Comparison of ENCODE assay signal across 1 cellular context in the genomic region with DNA sequence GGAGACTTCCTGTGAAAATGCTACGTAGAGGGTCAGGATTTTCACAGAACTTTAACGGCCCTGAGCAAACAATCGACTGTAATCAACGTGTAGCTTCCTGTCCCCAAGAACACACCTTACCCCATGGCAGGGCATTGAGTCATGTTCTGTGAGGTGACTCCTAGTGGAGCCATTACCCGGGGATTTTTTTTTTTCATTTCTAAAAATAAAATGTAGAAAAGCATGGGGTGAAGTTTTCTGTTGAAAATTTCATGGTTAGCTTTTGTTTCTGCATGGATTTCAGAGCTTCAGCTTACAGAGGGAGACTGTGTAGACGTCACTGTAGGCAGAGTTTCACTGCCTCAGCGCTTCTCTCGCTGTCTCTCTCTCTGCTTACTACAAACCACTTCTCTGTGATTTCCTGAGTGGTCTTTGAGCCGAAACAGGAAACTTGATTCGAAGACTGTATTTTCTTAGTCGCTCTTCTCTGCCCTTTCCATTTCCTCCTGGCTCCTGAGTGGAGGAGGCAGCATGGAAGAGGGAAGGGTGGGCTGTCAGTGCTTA.
TF ChIP-seq lines count a peak whose summit lies in the region.

No MANE protein-coding gene starts in this region.

TF ChIP-seq in SK-N-SH, 30 proteins besides CTCF, POLR2A, EP300 and RAD21 (continued from another document):
- TF ChIP-seq, protein P1, sequence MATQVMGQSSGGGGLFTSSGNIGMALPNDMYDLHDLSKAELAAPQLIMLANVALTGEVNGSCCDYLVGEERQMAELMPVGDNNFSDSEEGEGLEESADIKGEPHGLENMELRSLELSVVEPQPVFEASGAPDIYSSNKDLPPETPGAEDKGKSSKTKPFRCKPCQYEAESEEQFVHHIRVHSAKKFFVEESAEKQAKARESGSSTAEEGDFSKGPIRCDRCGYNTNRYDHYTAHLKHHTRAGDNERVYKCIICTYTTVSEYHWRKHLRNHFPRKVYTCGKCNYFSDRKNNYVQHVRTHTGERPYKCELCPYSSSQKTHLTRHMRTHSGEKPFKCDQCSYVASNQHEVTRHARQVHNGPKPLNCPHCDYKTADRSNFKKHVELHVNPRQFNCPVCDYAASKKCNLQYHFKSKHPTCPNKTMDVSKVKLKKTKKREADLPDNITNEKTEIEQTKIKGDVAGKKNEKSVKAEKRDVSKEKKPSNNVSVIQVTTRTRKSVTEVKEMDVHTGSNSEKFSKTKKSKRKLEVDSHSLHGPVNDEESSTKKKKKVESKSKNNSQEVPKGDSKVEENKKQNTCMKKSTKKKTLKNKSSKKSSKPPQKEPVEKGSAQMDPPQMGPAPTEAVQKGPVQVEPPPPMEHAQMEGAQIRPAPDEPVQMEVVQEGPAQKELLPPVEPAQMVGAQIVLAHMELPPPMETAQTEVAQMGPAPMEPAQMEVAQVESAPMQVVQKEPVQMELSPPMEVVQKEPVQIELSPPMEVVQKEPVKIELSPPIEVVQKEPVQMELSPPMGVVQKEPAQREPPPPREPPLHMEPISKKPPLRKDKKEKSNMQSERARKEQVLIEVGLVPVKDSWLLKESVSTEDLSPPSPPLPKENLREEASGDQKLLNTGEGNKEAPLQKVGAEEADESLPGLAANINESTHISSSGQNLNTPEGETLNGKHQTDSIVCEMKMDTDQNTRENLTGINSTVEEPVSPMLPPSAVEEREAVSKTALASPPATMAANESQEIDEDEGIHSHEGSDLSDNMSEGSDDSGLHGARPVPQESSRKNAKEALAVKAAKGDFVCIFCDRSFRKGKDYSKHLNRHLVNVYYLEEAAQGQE (IDR thresholded peaks at IDR 0.05; ENCODE audit: low read depth, low read length), result no peak
- TF ChIP-seq, protein P2, sequence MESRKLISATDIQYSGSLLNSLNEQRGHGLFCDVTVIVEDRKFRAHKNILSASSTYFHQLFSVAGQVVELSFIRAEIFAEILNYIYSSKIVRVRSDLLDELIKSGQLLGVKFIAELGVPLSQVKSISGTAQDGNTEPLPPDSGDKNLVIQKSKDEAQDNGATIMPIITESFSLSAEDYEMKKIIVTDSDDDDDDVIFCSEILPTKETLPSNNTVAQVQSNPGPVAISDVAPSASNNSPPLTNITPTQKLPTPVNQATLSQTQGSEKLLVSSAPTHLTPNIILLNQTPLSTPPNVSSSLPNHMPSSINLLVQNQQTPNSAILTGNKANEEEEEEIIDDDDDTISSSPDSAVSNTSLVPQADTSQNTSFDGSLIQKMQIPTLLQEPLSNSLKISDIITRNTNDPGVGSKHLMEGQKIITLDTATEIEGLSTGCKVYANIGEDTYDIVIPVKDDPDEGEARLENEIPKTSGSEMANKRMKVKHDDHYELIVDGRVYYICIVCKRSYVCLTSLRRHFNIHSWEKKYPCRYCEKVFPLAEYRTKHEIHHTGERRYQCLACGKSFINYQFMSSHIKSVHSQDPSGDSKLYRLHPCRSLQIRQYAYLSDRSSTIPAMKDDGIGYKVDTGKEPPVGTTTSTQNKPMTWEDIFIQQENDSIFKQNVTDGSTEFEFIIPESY (IDR thresholded peaks at IDR 0.05; ENCODE audit: borderline replicate concordance, low read depth), result no peak
- TF ChIP-seq, protein P3, sequence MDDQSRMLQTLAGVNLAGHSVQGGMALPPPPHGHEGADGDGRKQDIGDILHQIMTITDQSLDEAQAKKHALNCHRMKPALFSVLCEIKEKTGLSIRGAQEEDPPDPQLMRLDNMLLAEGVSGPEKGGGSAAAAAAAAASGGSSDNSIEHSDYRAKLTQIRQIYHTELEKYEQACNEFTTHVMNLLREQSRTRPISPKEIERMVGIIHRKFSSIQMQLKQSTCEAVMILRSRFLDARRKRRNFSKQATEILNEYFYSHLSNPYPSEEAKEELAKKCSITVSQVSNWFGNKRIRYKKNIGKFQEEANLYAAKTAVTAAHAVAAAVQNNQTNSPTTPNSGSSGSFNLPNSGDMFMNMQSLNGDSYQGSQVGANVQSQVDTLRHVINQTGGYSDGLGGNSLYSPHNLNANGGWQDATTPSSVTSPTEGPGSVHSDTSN (IDR thresholded peaks at IDR 0.05), result no peak
- no peak for TF ChIP-seq MXI1 (IDR thresholded peaks at IDR 0.05; ENCODE audit: low read depth, low read length)
- TF ChIP-seq RFX5 (IDR thresholded peaks at IDR 0.05; ENCODE audit: low read length), result no peak
- no peak for TF ChIP-seq GATA2 (CRISPR knock-in tag; IDR thresholded peaks at IDR 0.05)
- TF ChIP-seq ELF1 (IDR thresholded peaks at IDR 0.05), result no peak
- TF ChIP-seq TAF1 (IDR thresholded peaks at IDR 0.05; ENCODE audit: borderline replicate concordance, low read depth, low read length), result no peak
- no peak for TF ChIP-seq POLR2AphosphoS5 (IDR thresholded peaks at IDR 0.05; ENCODE audit: low read depth, low read length)
- TF ChIP-seq, protein P4, sequence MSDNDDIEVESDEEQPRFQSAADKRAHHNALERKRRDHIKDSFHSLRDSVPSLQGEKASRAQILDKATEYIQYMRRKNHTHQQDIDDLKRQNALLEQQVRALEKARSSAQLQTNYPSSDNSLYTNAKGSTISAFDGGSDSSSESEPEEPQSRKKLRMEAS (IDR thresholded peaks at IDR 0.05; ENCODE audit: low read depth), result no peak
- TF ChIP-seq NRF1 (IDR thresholded peaks at IDR 0.05; ENCODE audit: low read depth, low read length), result no peak
- TF ChIP-seq RCOR1 (IDR thresholded peaks at IDR 0.05; ENCODE audit: low read length), result no peak
- TF ChIP-seq MEF2A (IDR thresholded peaks at IDR 0.05; ENCODE audit: borderline replicate concordance, low read depth), result no peak
- no peak for TF ChIP-seq SIN3A (IDR thresholded peaks at IDR 0.05; ENCODE audit: borderline replicate concordance, low read depth, low read length)
- no peak for TF ChIP-seq JUND (IDR thresholded peaks at IDR 0.05)
- TF ChIP-seq CHD2 (IDR thresholded peaks at IDR 0.05; ENCODE audit: low read length, partially characterized antibody), result no peak
- no peak for TF ChIP-seq TEAD4 (IDR thresholded peaks at IDR 0.05; ENCODE audit: borderline replicate concordance, insufficient read depth)
- no peak for TF ChIP-seq YY1 (IDR thresholded peaks at IDR 0.05; ENCODE audit: low read depth)
- TF ChIP-seq FOXM1 (IDR thresholded peaks at IDR 0.05; ENCODE audit: low read depth), result no peak
